ENCODE assay signal across 1 cellular context in the genomic region with DNA sequence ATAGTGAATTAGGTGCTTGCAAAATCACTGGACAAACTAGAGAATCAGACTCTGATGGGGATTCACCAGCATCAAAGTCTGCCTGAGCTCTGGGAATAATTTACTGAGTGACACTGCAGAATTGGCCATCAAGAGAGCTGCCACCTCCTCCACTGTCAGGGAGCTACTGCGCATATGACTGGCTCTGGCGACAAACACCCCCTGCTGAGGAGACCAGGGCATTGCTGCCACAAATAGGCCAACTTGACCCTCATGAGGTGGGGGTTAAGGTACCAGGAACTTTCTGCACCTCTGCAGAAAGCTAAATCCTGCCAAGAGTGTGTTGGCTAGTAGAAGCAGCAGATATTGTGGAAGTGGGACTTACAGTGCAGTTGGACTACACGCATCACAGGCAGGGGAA.
TF ChIP-seq lines count a peak whose summit lies in the region.

No MANE protein-coding gene starts in this region.

TF ChIP-seq in K562, 482 proteins besides CTCF, POLR2A, EP300 and RAD21 (continued from another document and continues in another):
- no peak for TF ChIP-seq BCOR (IDR thresholded peaks at IDR 0.05)
- TF ChIP-seq NRF1 (conservative IDR thresholded peaks at IDR 0.05 in 1 of 2, IDR thresholded peaks at IDR 0.05 in 1 of 2) = peak; percentile 37 to 39; a peak in 2 of 4 replicates
- TF ChIP-seq SNIP1 (IDR thresholded peaks at IDR 0.05; ENCODE audit: low read depth) = no peak
- TF ChIP-seq MTF1 (CRISPR knock-in tag; IDR thresholded peaks at IDR 0.05; ENCODE audit: borderline replicate concordance) = no peak
- no peak for TF ChIP-seq L3MBTL2 (IDR thresholded peaks at IDR 0.05)
- TF ChIP-seq ZBTB17 (CRISPR knock-in tag; IDR thresholded peaks at IDR 0.05) = no peak
- TF ChIP-seq PREB (CRISPR knock-in tag; IDR thresholded peaks at IDR 0.05) = no peak
- TF ChIP-seq MAFG (tag; conservative IDR thresholded peaks at IDR 0.05) = 0 out of 2 replicates have a peak, but pooled peaks have one; percentile 11
- no peak for TF ChIP-seq SAFB (IDR thresholded peaks at IDR 0.05; ENCODE audit: borderline replicate concordance, low read depth, low read length)
- TF ChIP-seq, protein P1, sequence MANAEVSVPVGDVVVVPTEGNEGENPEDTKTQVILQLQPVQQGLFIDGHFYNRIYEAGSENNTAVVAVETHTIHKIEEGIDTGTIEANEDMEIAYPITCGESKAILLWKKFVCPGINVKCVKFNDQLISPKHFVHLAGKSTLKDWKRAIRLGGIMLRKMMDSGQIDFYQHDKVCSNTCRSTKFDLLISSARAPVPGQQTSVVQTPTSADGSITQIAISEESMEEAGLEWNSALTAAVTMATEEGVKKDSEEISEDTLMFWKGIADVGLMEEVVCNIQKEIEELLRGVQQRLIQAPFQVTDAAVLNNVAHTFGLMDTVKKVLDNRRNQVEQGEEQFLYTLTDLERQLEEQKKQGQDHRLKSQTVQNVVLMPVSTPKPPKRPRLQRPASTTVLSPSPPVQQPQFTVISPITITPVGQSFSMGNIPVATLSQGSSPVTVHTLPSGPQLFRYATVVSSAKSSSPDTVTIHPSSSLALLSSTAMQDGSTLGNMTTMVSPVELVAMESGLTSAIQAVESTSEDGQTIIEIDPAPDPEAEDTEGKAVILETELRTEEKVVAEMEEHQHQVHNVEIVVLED (CRISPR knock-in tag; IDR thresholded peaks at IDR 0.05) = no peak
- TF ChIP-seq, protein P2, sequence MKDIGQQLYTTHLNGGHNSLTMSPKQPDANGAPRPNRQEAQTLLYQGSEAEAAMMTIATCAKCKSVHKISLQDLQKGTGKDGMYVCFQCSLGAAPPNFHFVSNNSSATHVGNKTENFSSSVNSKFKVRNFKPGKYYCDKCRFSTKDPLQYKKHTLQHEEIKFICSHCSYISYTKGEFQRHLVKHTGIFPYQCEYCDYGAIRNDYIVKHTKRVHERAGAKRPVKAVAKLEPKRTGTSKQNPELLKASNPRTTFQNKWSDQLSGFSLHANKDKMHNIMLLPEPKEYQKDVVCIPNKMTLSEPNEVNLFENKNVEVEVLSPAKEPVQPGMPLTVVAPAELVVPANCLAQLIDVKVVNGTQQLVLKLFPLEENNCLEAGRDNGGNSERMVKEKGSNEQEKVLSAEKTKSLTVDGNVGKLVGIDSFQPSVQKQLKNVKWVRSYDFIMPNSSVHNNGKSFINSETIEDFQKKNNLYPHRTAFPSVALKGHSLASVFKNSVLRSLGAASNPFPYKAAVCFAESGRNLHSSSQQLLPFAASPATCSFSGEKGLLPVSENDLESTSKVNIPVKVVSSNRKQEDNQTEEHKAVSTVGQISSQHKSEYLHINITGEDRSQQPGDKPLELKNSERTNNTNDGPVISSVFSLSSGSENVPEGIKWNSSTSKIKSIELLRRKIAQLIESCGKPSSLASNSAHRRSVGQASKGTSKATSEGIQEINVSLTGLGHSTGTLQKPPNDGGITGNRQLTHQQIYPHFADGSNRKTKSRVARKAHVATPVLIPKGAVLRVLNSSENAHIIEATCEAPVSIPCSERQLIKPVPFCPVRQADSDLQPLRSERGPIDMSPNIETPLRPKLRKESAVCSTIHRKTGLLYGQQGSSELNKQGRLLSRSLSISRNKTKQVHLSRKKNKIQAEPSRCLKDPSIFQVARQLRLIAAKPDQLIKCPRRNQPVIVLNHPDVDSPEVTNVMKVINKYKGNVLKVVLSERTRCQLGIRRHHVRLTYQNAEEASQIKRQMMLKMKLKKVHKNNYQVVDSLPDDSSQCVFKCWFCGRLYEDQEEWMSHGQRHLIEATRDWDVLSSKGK (CRISPR knock-in tag; IDR thresholded peaks at IDR 0.05) = no peak
- peak; percentile 29; the same call in 1 of the 2 replicates for TF ChIP-seq NFE2 (IDR thresholded peaks at IDR 0.05; ENCODE audit: low read depth)
- TF ChIP-seq C11orf30 (IDR thresholded peaks at IDR 0.05; ENCODE audit: low read depth) = peak; percentile 19; the same call in 1 of the 2 replicates
- TF ChIP-seq ESRRB (CRISPR knock-in tag; IDR thresholded peaks at IDR 0.05; ENCODE audit: borderline replicate concordance) = no peak
- TF ChIP-seq, protein P3, sequence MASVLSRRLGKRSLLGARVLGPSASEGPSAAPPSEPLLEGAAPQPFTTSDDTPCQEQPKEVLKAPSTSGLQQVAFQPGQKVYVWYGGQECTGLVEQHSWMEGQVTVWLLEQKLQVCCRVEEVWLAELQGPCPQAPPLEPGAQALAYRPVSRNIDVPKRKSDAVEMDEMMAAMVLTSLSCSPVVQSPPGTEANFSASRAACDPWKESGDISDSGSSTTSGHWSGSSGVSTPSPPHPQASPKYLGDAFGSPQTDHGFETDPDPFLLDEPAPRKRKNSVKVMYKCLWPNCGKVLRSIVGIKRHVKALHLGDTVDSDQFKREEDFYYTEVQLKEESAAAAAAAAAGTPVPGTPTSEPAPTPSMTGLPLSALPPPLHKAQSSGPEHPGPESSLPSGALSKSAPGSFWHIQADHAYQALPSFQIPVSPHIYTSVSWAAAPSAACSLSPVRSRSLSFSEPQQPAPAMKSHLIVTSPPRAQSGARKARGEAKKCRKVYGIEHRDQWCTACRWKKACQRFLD (CRISPR knock-in tag; IDR thresholded peaks at IDR 0.05) = no peak
- TF ChIP-seq ZNF12 (CRISPR knock-in tag; IDR thresholded peaks at IDR 0.05) = no peak
- TF ChIP-seq, protein P4, sequence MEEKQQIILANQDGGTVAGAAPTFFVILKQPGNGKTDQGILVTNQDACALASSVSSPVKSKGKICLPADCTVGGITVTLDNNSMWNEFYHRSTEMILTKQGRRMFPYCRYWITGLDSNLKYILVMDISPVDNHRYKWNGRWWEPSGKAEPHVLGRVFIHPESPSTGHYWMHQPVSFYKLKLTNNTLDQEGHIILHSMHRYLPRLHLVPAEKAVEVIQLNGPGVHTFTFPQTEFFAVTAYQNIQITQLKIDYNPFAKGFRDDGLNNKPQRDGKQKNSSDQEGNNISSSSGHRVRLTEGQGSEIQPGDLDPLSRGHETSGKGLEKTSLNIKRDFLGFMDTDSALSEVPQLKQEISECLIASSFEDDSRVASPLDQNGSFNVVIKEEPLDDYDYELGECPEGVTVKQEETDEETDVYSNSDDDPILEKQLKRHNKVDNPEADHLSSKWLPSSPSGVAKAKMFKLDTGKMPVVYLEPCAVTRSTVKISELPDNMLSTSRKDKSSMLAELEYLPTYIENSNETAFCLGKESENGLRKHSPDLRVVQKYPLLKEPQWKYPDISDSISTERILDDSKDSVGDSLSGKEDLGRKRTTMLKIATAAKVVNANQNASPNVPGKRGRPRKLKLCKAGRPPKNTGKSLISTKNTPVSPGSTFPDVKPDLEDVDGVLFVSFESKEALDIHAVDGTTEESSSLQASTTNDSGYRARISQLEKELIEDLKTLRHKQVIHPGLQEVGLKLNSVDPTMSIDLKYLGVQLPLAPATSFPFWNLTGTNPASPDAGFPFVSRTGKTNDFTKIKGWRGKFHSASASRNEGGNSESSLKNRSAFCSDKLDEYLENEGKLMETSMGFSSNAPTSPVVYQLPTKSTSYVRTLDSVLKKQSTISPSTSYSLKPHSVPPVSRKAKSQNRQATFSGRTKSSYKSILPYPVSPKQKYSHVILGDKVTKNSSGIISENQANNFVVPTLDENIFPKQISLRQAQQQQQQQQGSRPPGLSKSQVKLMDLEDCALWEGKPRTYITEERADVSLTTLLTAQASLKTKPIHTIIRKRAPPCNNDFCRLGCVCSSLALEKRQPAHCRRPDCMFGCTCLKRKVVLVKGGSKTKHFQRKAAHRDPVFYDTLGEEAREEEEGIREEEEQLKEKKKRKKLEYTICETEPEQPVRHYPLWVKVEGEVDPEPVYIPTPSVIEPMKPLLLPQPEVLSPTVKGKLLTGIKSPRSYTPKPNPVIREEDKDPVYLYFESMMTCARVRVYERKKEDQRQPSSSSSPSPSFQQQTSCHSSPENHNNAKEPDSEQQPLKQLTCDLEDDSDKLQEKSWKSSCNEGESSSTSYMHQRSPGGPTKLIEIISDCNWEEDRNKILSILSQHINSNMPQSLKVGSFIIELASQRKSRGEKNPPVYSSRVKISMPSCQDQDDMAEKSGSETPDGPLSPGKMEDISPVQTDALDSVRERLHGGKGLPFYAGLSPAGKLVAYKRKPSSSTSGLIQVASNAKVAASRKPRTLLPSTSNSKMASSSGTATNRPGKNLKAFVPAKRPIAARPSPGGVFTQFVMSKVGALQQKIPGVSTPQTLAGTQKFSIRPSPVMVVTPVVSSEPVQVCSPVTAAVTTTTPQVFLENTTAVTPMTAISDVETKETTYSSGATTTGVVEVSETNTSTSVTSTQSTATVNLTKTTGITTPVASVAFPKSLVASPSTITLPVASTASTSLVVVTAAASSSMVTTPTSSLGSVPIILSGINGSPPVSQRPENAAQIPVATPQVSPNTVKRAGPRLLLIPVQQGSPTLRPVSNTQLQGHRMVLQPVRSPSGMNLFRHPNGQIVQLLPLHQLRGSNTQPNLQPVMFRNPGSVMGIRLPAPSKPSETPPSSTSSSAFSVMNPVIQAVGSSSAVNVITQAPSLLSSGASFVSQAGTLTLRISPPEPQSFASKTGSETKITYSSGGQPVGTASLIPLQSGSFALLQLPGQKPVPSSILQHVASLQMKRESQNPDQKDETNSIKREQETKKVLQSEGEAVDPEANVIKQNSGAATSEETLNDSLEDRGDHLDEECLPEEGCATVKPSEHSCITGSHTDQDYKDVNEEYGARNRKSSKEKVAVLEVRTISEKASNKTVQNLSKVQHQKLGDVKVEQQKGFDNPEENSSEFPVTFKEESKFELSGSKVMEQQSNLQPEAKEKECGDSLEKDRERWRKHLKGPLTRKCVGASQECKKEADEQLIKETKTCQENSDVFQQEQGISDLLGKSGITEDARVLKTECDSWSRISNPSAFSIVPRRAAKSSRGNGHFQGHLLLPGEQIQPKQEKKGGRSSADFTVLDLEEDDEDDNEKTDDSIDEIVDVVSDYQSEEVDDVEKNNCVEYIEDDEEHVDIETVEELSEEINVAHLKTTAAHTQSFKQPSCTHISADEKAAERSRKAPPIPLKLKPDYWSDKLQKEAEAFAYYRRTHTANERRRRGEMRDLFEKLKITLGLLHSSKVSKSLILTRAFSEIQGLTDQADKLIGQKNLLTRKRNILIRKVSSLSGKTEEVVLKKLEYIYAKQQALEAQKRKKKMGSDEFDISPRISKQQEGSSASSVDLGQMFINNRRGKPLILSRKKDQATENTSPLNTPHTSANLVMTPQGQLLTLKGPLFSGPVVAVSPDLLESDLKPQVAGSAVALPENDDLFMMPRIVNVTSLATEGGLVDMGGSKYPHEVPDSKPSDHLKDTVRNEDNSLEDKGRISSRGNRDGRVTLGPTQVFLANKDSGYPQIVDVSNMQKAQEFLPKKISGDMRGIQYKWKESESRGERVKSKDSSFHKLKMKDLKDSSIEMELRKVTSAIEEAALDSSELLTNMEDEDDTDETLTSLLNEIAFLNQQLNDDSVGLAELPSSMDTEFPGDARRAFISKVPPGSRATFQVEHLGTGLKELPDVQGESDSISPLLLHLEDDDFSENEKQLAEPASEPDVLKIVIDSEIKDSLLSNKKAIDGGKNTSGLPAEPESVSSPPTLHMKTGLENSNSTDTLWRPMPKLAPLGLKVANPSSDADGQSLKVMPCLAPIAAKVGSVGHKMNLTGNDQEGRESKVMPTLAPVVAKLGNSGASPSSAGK (IDR thresholded peaks at IDR 0.05) = no peak
- no peak for TF ChIP-seq SRSF1 (IDR thresholded peaks at IDR 0.05; ENCODE audit: low read depth, low read length)
- TF ChIP-seq JUN (IDR thresholded peaks at IDR 0.05; ENCODE audit: borderline replicate concordance, low read depth, low read length) = no peak
- TF ChIP-seq JUN (CRISPR knock-in tag; IDR thresholded peaks at IDR 0.05; ENCODE audit: borderline replicate concordance) = no peak
- TF ChIP-seq, protein P5, sequence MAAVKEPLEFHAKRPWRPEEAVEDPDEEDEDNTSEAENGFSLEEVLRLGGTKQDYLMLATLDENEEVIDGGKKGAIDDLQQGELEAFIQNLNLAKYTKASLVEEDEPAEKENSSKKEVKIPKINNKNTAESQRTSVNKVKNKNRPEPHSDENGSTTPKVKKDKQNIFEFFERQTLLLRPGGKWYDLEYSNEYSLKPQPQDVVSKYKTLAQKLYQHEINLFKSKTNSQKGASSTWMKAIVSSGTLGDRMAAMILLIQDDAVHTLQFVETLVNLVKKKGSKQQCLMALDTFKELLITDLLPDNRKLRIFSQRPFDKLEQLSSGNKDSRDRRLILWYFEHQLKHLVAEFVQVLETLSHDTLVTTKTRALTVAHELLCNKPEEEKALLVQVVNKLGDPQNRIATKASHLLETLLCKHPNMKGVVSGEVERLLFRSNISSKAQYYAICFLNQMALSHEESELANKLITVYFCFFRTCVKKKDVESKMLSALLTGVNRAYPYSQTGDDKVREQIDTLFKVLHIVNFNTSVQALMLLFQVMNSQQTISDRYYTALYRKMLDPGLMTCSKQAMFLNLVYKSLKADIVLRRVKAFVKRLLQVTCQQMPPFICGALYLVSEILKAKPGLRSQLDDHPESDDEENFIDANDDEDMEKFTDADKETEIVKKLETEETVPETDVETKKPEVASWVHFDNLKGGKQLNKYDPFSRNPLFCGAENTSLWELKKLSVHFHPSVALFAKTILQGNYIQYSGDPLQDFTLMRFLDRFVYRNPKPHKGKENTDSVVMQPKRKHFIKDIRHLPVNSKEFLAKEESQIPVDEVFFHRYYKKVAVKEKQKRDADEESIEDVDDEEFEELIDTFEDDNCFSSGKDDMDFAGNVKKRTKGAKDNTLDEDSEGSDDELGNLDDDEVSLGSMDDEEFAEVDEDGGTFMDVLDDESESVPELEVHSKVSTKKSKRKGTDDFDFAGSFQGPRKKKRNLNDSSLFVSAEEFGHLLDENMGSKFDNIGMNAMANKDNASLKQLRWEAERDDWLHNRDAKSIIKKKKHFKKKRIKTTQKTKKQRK (IDR thresholded peaks at IDR 0.05; ENCODE audit: borderline replicate concordance, low read depth, low read length) = no peak
- no peak for TF ChIP-seq RFX1 (IDR thresholded peaks at IDR 0.05)
- no peak for TF ChIP-seq HLTF (IDR thresholded peaks at IDR 0.05)
- no peak for TF ChIP-seq ZNF23 (CRISPR knock-in tag; IDR thresholded peaks at IDR 0.05)
- no peak for TF ChIP-seq HOMEZ (CRISPR knock-in tag; IDR thresholded peaks at IDR 0.05)
